7 cellular contexts compared by ENCODE assay signal in genomic region chr1:36867575-36867974, GRCh38.
"Had no signal": no experiment of that assay in that cellular context is flagged by ENCODE, and none has a peak within 500 bp of the region (broad histone marks: within the 10 kb centered on the region; RNA-seq: fewer than 3 reads in every experiment).

No MANE protein-coding gene starts in this region.

- H2AFZ ChIP-seq: GM23338 had no signal

- DNase-seq: H9, HCEC 1CT, HFFc6, IMR-90, KG1 had no signal

- H3K4me2 ChIP-seq: GM23338 had no signal

- ATAC-seq: GM23338, K562 had no signal

- H3K4me3 ChIP-seq: GM23338, K562 had no signal
